In genomic region chr15:80586141-80586540, GRCh38 we compare ENCODE assay signal across 25 cellular contexts.
"Had no signal": no experiment of that assay in that cellular context is flagged by ENCODE, and none has a peak within 500 bp of the region (broad histone marks: within the 10 kb centered on the region; RNA-seq: fewer than 3 reads in every experiment).

No MANE protein-coding gene starts in this region.

- H3K27ac ChIP-seq: adrenal gland, ascending aorta, brain microvascular endothelial cell, heart right ventricle, lower lobe of right lung, right lobe of liver, testis, transverse colon, WERI-Rb-1 had no signal

- H3K27me3 Mint-ChIP-seq: activated naive CD8-positive, alpha-beta T cell treated with anti-CD3 and anti-CD28 coated beads for 36 hours had no signal

- H3K4me1 ChIP-seq: ascending aorta, lower lobe of right lung, testis had no signal

- H3K27ac Mint-ChIP-seq: activated naive CD8-positive, alpha-beta T cell treated with anti-CD3 and anti-CD28 coated beads for 36 hours; natural killer cell treated with Interleukin-12 subunit alpha and Interleukin-12 subunit beta and Interleukin-15 and Interleukin-18, amount 100 ng/mL, for 72 hours; T-helper 1 cell treated with Interleukin-12 subunit alpha and Interleukin-12 subunit beta and Interleukin-4 antibody, amounts not matched to agents 30 μg/mL and 1 μg/mL, for 36 hours had no signal

- H3K4me3 Mint-ChIP-seq: activated naive CD8-positive, alpha-beta T cell treated with anti-CD3 and anti-CD28 coated beads for 36 hours; natural killer cell treated with Interleukin-12 subunit alpha and Interleukin-12 subunit beta and Interleukin-15 and Interleukin-18, amount 100 ng/mL, for 72 hours; T-helper 1 cell treated with Interleukin-12 subunit alpha and Interleukin-12 subunit beta and Interleukin-4 antibody, amounts not matched to agents 30 μg/mL and 1 μg/mL, for 36 hours had no signal

- H3K27me3 ChIP-seq: adrenal gland, ascending aorta, brain microvascular endothelial cell, heart right ventricle, right lobe of liver, testis, transverse colon had no signal

- ATAC-seq: activated CD4-positive, CD25-positive, alpha-beta regulatory T cell treated with anti-CD3 and anti-CD28 coated beads, Interleukin-2, amount 50 U/mL, for 24 hours; heart right ventricle; left lobe of liver; lower lobe of right lung; natural killer cell treated with Interleukin-12 subunit alpha and Interleukin-12 subunit beta and Interleukin-15 and Interleukin-18, amount 100 ng/mL, for 72 hours; right lobe of liver; stimulated activated naive CD8-positive, alpha-beta T cell treated with anti-CD3 and anti-CD28 coated beads, Interleukin-15, Interleukin-2, amounts not matched to agents 100 U/mL and 50 U/mL, for 24 hours had no signal

- H3K36me3 ChIP-seq: adrenal gland, ascending aorta, heart right ventricle, lower lobe of right lung, right lobe of liver, transverse colon had no signal

- H3K4me1 Mint-ChIP-seq: activated naive CD8-positive, alpha-beta T cell treated with anti-CD3 and anti-CD28 coated beads for 36 hours had no signal

- H3K9me3 Mint-ChIP-seq: activated naive CD8-positive, alpha-beta T cell treated with anti-CD3 and anti-CD28 coated beads for 36 hours; natural killer cell treated with Interleukin-12 subunit alpha and Interleukin-12 subunit beta and Interleukin-15 and Interleukin-18, amount 100 ng/mL, for 72 hours; T-helper 1 cell treated with Interleukin-12 subunit alpha and Interleukin-12 subunit beta and Interleukin-4 antibody, amounts not matched to agents 30 μg/mL and 1 μg/mL, for 36 hours had no signal

- H3K9me3 ChIP-seq: adrenal gland, ascending aorta, heart right ventricle, lower lobe of right lung, right lobe of liver, testis, transverse colon had no signal

- H3K36me3 Mint-ChIP-seq: activated naive CD8-positive, alpha-beta T cell treated with anti-CD3 and anti-CD28 coated beads for 36 hours; natural killer cell treated with Interleukin-12 subunit alpha and Interleukin-12 subunit beta and Interleukin-15 and Interleukin-18, amount 100 ng/mL, for 72 hours had no signal

- H3K4me3 ChIP-seq: adrenal gland, ascending aorta, heart right ventricle, lower lobe of right lung, right lobe of liver, testis, transverse colon had no signal

- DNase-seq: activated CD4-positive, alpha-beta T cell treated with anti-CD3 and anti-CD28 coated beads for 48 hours; activated CD4-positive, alpha-beta T cell treated with anti-CD3 and anti-CD28 coated beads, Interleukin-2, amount 50 U/mL, for 48 hours; activated CD8-positive, alpha-beta memory T cell treated with anti-CD3 and anti-CD28 coated beads for 24 hours; activated effector memory CD4-positive, alpha-beta T cell treated with Interleukin-2 at 50 U/mL for 16 hours; activated naive CD4-positive, alpha-beta T cell treated with Interleukin-2 at 50 U/mL for 16 hours; activated naive CD8-positive, alpha-beta T cell treated with anti-CD3 and anti-CD28 coated beads for 36 hours; adrenal gland; brain microvascular endothelial cell; foreskin fibroblast; heart right ventricle; kidney glomerular epithelial cell; lower lobe of right lung; posterior cingulate gyrus; stimulated activated CD4-positive, alpha-beta T cell treated with anti-CD3 and anti-CD28 coated beads, Interleukin-4, amount 100 ng/mL, for 1 hour; stimulated activated naive CD8-positive, alpha-beta T cell treated with anti-CD3 and anti-CD28 coated beads, Interleukin-15, Interleukin-2, amounts not matched to agents 100 U/mL and 50 U/mL, for 24 hours; T-helper 9 cell; testis had no signal
